In the genomic region with DNA sequence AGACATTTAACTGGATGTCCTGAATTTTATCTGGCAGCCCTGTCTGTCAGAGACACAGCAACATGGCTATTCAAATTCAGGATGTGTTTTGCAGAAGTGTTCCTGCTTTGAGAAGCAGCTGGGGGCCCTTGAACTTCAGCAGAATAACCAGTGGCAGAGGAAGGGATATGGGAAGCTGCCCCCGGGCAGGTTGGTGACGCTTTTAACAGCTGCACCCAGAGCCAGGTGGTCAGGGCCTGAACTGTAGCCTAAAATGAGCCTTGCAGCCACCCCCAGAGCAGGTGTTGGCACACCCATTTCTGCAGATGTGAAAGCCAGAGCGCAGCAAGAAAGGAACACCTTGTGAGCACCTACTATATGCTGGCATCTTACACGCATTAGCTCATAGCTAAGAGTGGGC, we compare ENCODE assay signal across 11 cellular contexts.
DNase-seq lines count a peak whose midpoint lies in the region; ATAC-seq and TF ChIP-seq lines count a peak whose summit lies in the region.
"Had no signal": no experiment of that assay in that cellular context is flagged by ENCODE, and none has a peak within 500 bp of the region (broad histone marks: within the 10 kb centered on the region; RNA-seq: fewer than 3 reads in every experiment).

No MANE protein-coding gene starts in this region.

- no peak overlapping the region for H3K4me3 ChIP-seq in BE2C (ENCODE audit: low read depth, low read length)
- H3K4me3 ChIP-seq: MG63, thoracic aorta had no signal

- H3K27ac Mint-ChIP-seq in activated T-helper 17 cell treated with anti-CD3 and anti-CD28 coated beads, Interleukin-2, amount 50 U/mL, for 72 hours, result no peak overlapping the region

- H3K36me3 ChIP-seq in BE2C, result no peaks in the 10 kb centered on the region
- H3K36me3 ChIP-seq: MG63, thoracic aorta had no signal

- peak; percentile 52 for ATAC-seq in HG03196 (IDR thresholded peaks at IDR 0.05; ENCODE audit: unreplicated experiment)
- ATAC-seq in HG02938 (IDR thresholded peaks at IDR 0.05; ENCODE audit: unreplicated experiment), result no peak
- ATAC-seq in activated T-helper 17 cell treated with anti-CD3 and anti-CD28 coated beads, Interleukin-2, amount 50 U/mL, for 72 hours (replicated peaks), result no peak

- H3K27me3 Mint-ChIP-seq in activated T-helper 17 cell treated with anti-CD3 and anti-CD28 coated beads, Interleukin-2, amount 50 U/mL, for 72 hours, result no peaks in the 10 kb centered on the region

- H3K27me3 ChIP-seq in BE2C, result no peaks in the 10 kb centered on the region
- H3K27me3 ChIP-seq: MG63 had no signal

- H3K4me3 Mint-ChIP-seq in activated T-helper 17 cell treated with anti-CD3 and anti-CD28 coated beads, Interleukin-2, amount 50 U/mL, for 72 hours, result no peak overlapping the region

- H3K9me3 Mint-ChIP-seq in activated T-helper 17 cell treated with anti-CD3 and anti-CD28 coated beads, Interleukin-2, amount 50 U/mL, for 72 hours, result no peaks in the 10 kb centered on the region

- no peak for TF ChIP-seq CTCF in BE2C (IDR thresholded peaks at IDR 0.05; ENCODE audit: low read depth, low read length)

- DNase-seq in BE2C (peak; percentile 40), GM19238 (ENCODE audit: insufficient read length, low spot score) (peak; percentile 32), SKM-1 (lab: John Stamatoyannopoulos, UW; ENCODE audit: unreplicated experiment) (peak; percentile 17), NCI-H2227 treated with DMSO at 0.1 percent for 48 hours (lab: John Stamatoyannopoulos, UW) (no peak)
- no peak for DNase-seq in activated CD4-positive, CD25-positive, alpha-beta regulatory T cell (lab: John Stamatoyannopoulos, UW)
- DNase-seq: COR-L47, MG63 had no signal

- no peaks in the 10 kb centered on the region for H3K4me1 Mint-ChIP-seq in activated T-helper 17 cell treated with anti-CD3 and anti-CD28 coated beads, Interleukin-2, amount 50 U/mL, for 72 hours

- no peaks in the 10 kb centered on the region for H3K9me3 ChIP-seq in BE2C
- H3K9me3 ChIP-seq: MG63, thoracic aorta had no signal

- H3K4me1 ChIP-seq in BE2C, result no peaks in the 10 kb centered on the region; the same call in 1 of the 2 replicates

- no peaks in the 10 kb centered on the region for H3K36me3 Mint-ChIP-seq in activated T-helper 17 cell treated with anti-CD3 and anti-CD28 coated beads, Interleukin-2, amount 50 U/mL, for 72 hours (ENCODE audit: low read depth)

Comparison
In these comparisons a context has a peak if more than half of its experiments do, and no peak if none do; other contexts are left out.
1. DNase-seq: peak in BE2C (single experiment), GM19238 (single experiment) and SKM-1 (single experiment); none in activated CD4-positive, CD25-positive, alpha-beta regulatory T cell (0 of 4) and NCI-H2227 treated with DMSO at 0.1 percent for 48 hours (single experiment).